1 cellular context compared by ENCODE assay signal in genomic region chr1:225977937-225978748, GRCh38.
TF ChIP-seq lines count a peak whose summit lies in the region.

No MANE protein-coding gene starts in this region.

TF ChIP-seq in K562, 482 proteins besides CTCF, POLR2A, EP300 and RAD21 (continued from another document):
- TF ChIP-seq, protein P1, sequence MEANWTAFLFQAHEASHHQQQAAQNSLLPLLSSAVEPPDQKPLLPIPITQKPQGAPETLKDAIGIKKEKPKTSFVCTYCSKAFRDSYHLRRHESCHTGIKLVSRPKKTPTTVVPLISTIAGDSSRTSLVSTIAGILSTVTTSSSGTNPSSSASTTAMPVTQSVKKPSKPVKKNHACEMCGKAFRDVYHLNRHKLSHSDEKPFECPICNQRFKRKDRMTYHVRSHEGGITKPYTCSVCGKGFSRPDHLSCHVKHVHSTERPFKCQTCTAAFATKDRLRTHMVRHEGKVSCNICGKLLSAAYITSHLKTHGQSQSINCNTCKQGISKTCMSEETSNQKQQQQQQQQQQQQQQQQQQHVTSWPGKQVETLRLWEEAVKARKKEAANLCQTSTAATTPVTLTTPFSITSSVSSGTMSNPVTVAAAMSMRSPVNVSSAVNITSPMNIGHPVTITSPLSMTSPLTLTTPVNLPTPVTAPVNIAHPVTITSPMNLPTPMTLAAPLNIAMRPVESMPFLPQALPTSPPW (CRISPR knock-in tag; IDR thresholded peaks at IDR 0.05) = no peak
- TF ChIP-seq, protein P2, sequence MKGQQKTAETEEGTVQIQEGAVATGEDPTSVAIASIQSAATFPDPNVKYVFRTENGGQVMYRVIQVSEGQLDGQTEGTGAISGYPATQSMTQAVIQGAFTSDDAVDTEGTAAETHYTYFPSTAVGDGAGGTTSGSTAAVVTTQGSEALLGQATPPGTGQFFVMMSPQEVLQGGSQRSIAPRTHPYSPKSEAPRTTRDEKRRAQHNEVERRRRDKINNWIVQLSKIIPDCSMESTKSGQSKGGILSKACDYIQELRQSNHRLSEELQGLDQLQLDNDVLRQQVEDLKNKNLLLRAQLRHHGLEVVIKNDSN (CRISPR knock-in tag; IDR thresholded peaks at IDR 0.05) = 0 out of 2 replicates have a peak, but pooled peaks have one; percentile 17
